In genomic region chr16:81095953-81096714, GRCh38 we compare ENCODE assay signal across 8 cellular contexts. TPM values are rescaled to one million over a fixed set of nuclear protein-coding genes. Genes with fewer than 3 reads are reported as not detected.
DNase-seq lines count a peak whose midpoint lies in the region; ATAC-seq and TF ChIP-seq lines count a peak whose summit lies in the region.

GCSH (minus strand) TSS chr16:81096395; CDS start chr16:81096278, 117 bp downstream.

- H3K27ac Mint-ChIP-seq in dendritic cell treated with granulocyte-macrophage colony-stimulating factor and Interleukin-4, amounts not matched to agents 40 ng/mL and 50 ng/mL, for 4 days: peak within 1 kb of the TSS; percentile 27

- H3K4me1 Mint-ChIP-seq in dendritic cell treated with granulocyte-macrophage colony-stimulating factor and Interleukin-4, amounts not matched to agents 40 ng/mL and 50 ng/mL, for 4 days (ENCODE audit: low read depth): peaks cover 12% of the 10 kb centered on the region

- peak within 1 kb of the TSS; percentile 80 for H3K4me3 ChIP-seq in BJ (ENCODE audit: low read depth, low read length)

- peaks cover 8% of the 10 kb centered on the region for H3K27me3 Mint-ChIP-seq in dendritic cell treated with granulocyte-macrophage colony-stimulating factor and Interleukin-4, amounts not matched to agents 40 ng/mL and 50 ng/mL, for 4 days

- no peaks in the 10 kb centered on the region for H3K36me3 ChIP-seq in BJ (ENCODE audit: control insufficient read depth, insufficient read depth, low read length)

- intact Hi-C loops in dendritic cell treated with granulocyte-macrophage colony-stimulating factor and Interleukin-4, amounts not matched to agents 40 ng/mL and 50 ng/mL, for 4 days (cut with micrococcal nuclease): loop anchor here (1.0 to 2.0 kb wide), 2 partner anchors 19 to 89 kb away; partner anchors contain the start of genes C16orf46, CENPN and CMC2

- POLR2A ChIA-PET in BJ (lab: Charles Lee): no interaction called here

- H3K9me3 Mint-ChIP-seq in dendritic cell treated with granulocyte-macrophage colony-stimulating factor and Interleukin-4, amounts not matched to agents 40 ng/mL and 50 ng/mL, for 4 days: no peaks in the 10 kb centered on the region

- CTCF ChIA-PET in BJ (lab: Yijun Ruan, JAX): no interaction called here

- H3K4me3 Mint-ChIP-seq in dendritic cell treated with granulocyte-macrophage colony-stimulating factor and Interleukin-4, amounts not matched to agents 40 ng/mL and 50 ng/mL, for 4 days: peak within 1 kb of the TSS; percentile 82

- H3K27me3 ChIP-seq in BJ (ENCODE audit: control insufficient read depth, insufficient read depth, low read length): no peaks in the 10 kb centered on the region

- ATAC-seq in GM19328 (IDR thresholded peaks at IDR 0.05; ENCODE audit: unreplicated experiment) (peak; percentile 99), HG03520 (IDR thresholded peaks at IDR 0.05; ENCODE audit: unreplicated experiment) (peak; percentile 97), left lobe of liver (peak; percentile 92)

- DNase-seq in BJ (ENCODE audit: low read depth) (peak; percentile 93), NCI-H69 (lab: John Stamatoyannopoulos, UW) (peak; percentile 96), left lobe of liver (ENCODE audit: low spot score) (peak; percentile 100)
- DNase-seq in activated CD4-positive, alpha-beta T cell treated with anti-CD3 and anti-CD28 coated beads, Interleukin-2, amount 50 U/mL, for 24 hours (ENCODE audit: low read depth in 1 of 2, low spot score in 1 of 2): peak; percentile 91 to 96
- DNase-seq in stimulated activated CD4-positive, alpha-beta T cell treated with anti-CD3 and anti-CD28 coated beads, Interleukin-2, amount 100 ng/mL, for 4 hours (ENCODE audit: low read depth): peak; percentile 97

- no peak for TF ChIP-seq CTCF in BJ (IDR thresholded peaks at IDR 0.05; ENCODE audit: insufficient read depth, low read depth, low read length)

- H3K36me3 Mint-ChIP-seq in dendritic cell treated with granulocyte-macrophage colony-stimulating factor and Interleukin-4, amounts not matched to agents 40 ng/mL and 50 ng/mL, for 4 days (ENCODE audit: low read depth): no peaks in the 10 kb centered on the region

RNA-seq across cellular contexts. Expression of gene GCSH, which starts in this region (rescaled TPM):
- polyA plus RNA-seq in BJ (2011; rRNA removed): 6.2 and 11.1 TPM in 2 replicates
- polyA minus RNA-seq in BJ (2011; rRNA and poly(A)+ RNA removed): 1.00 and 1.1 TPM in 2 replicates
- 74.0 TPM for total RNA-seq in left lobe of liver

Comparison
In these comparisons a context has a peak if more than half of its experiments do, and no peak if none do; other contexts are left out.
1. Peak in every context shown above with its lines: DNase-seq, ATAC-seq and H3K4me3 ChIP-seq.